21 cellular contexts compared by ENCODE assay signal in genomic region chr10:30183076-30183402, GRCh38.
A peak's percentile ranks its signal among the peaks of the same experiment; 100 is the strongest.
DNase-seq lines count a peak whose midpoint lies in the region; ATAC-seq, FAIRE-seq and TF ChIP-seq lines count a peak whose summit lies in the region.
"Had no signal": no experiment of that assay in that cellular context is flagged by ENCODE, and none has a peak within 500 bp of the region (broad histone marks: within the 10 kb centered on the region; RNA-seq: fewer than 3 reads in every experiment).

No MANE protein-coding gene starts in this region.

- H3K4me1 ChIP-seq in SK-N-SH (ENCODE audit: control insufficient read depth in 1 of 2, insufficient read depth in 2 of 2, low read depth in 1 of 2, low read length in 1 of 2) (peaks cover 13 to 54% of the 10 kb centered on the region in 2 experiments; a peak in 3 of 4 replicates), endothelial cell of umbilical vein (ENCODE audit: control insufficient read depth, extremely low read depth, insufficient read depth, low read length) (peaks cover 39% of the 10 kb centered on the region), trophoblast cell (ENCODE audit: control insufficient read depth in 1 of 2, insufficient read depth in 2 of 2, low read length in 2 of 2) (peaks cover 26 to 42% of the 10 kb centered on the region in 2 experiments), vagina (peaks cover 19% of the 10 kb centered on the region)
- H3K4me1 ChIP-seq: foreskin keratinocyte had no signal

- BruUV-seq in endothelial cell of umbilical vein (replicated peaks; lab: Mats Ljungman, UMichigan), result no TSS peak

- no peaks in the 10 kb centered on the region for H3K9me1 ChIP-seq in endothelial cell of umbilical vein (replicated peaks; ENCODE audit: control insufficient read depth, extremely low read depth, insufficient read depth, low read length)

- TF ChIP-seq POLR2A in endothelial cell of umbilical vein (IDR thresholded peaks at IDR 0.05; ENCODE audit: low read depth, low read length) (no peak), vagina (IDR thresholded peaks at IDR 0.05) (no peak)

- no peak for FAIRE-seq in endothelial cell of umbilical vein (lab: Jason Lieb, UNC)

- DNase-seq in SK-N-SH (no peak), endothelial cell of umbilical vein (ENCODE audit: low read depth, low spot score) (no peak), trophoblast cell (no peak), vagina (ENCODE audit: extremely low spot score in 2 of 2) (no peak), NCI-H1436 treated with DMSO at 0.1 percent for 48 hours (lab: John Stamatoyannopoulos, UW) (no peak)
- DNase-seq: activated CD4-positive, alpha-beta memory T cell treated with anti-CD3 and anti-CD28 coated beads, Interleukin-2, amount 10 ng/mL, durations not matched to agents 7 days and 5 days; activated CD4-positive, CD25-positive, alpha-beta regulatory T cell; activated T-cell treated with anti-CD3 and anti-CD28 coated beads, Interleukin-2, amount 50 U/mL, for 4 hours; NCI-H1417; nephron progenitor cell; T-helper 9 cell; testis had no signal

- H3K27ac ChIP-seq in SK-N-SH (ENCODE audit: low read depth in 2 of 2, low read length in 1 of 2), result peak overlapping the region; percentile 84 to 97
- peak overlapping the region; percentile 10 for H3K27ac ChIP-seq in endothelial cell of umbilical vein (ENCODE audit: insufficient read depth, low read depth, low read length)
- peak overlapping the region; percentile 96 for H3K27ac ChIP-seq in trophoblast cell (ENCODE audit: low read depth, low read length)
- H3K27ac ChIP-seq in vagina, result peak overlapping the region; percentile 66
- H3K27ac ChIP-seq: 22Rv1; BLaER1 treated with 17β-estradiol and CSF1 and Interleukin-3, amounts not matched to agents 10 nM and 100 nM; foreskin keratinocyte; prostate gland; testis had no signal

- H2BK12ac ChIP-seq in trophoblast cell (ENCODE audit: low read length), result peak overlapping the region; percentile 99

- H3K79me1 ChIP-seq in trophoblast cell (ENCODE audit: low read length), result peaks cover 36% of the 10 kb centered on the region

- TF ChIP-seq EP300 in SK-N-SH (IDR thresholded peaks at IDR 0.05; ENCODE audit: borderline replicate concordance in 1 of 2, low read depth in 1 of 2, low read length in 1 of 2), result no peak

- WGBS in SK-N-SH (ENCODE audit: low lambda C conversion rate), result 24% methylated on average over 8 of the region's 9 CpGs
- WGBS in trophoblast cell (ENCODE audit: extremely low coverage, insufficient coverage, insufficient read length), result no CpG with 5 or more reads among the region's 9 CpGs

- H3K18ac ChIP-seq in trophoblast cell (ENCODE audit: low read length), result peak overlapping the region; percentile 83

- intact Hi-C loops in endothelial cell of umbilical vein (cut with micrococcal nuclease), result no loop called here
- intact Hi-C loops in vagina (cut with DNase I), result no loop called here

- peak overlapping the region; percentile 84 for H2AK5ac ChIP-seq in trophoblast cell (ENCODE audit: low read length)

- H4K8ac ChIP-seq in trophoblast cell (ENCODE audit: low read depth, low read length), result peak overlapping the region; percentile 79

- peak overlapping the region; percentile 93 for H3K14ac ChIP-seq in trophoblast cell (ENCODE audit: low read length)

- ATAC-seq in SK-N-SH treated with all-trans-retinoic acid at 6 μM for 48 hours (no peak; the same call in 2 of the 3 replicates), GM21619 (IDR thresholded peaks at IDR 0.05; ENCODE audit: unreplicated experiment) (no peak), HG02642 (IDR thresholded peaks at IDR 0.05; ENCODE audit: poor library complexity, unreplicated experiment) (no peak)
- ATAC-seq: activated T-cell treated with anti-CD3 and anti-CD28 coated beads, Interleukin-2, amount 50 U/mL, for 4 hours; GM23338 had no signal

- H3K9ac ChIP-seq in SK-N-SH (peak overlapping the region; percentile 81; the same call in 1 of the 2 replicates), endothelial cell of umbilical vein (replicated peaks; ENCODE audit: extremely low read depth, insufficient read depth, low read length) (peak overlapping the region; percentile 8), trophoblast cell (ENCODE audit: low read length) (no peak overlapping the region)
- H3K9ac ChIP-seq: BLaER1 treated with 17β-estradiol and CSF1 and Interleukin-3, amounts not matched to agents 10 nM and 100 nM had no signal

- peak overlapping the region; percentile 93 for H4K91ac ChIP-seq in trophoblast cell (ENCODE audit: low read depth, low read length)

- H4K20me1 ChIP-seq in SK-N-SH (ENCODE audit: insufficient read depth) (no peaks in the 10 kb centered on the region), endothelial cell of umbilical vein (replicated peaks; ENCODE audit: control insufficient read depth, extremely low read depth, insufficient read depth, low read length) (no peaks in the 10 kb centered on the region)
- H4K20me1 ChIP-seq: BLaER1 treated with 17β-estradiol and CSF1 and Interleukin-3, amounts not matched to agents 10 nM and 100 nM had no signal

- H3K36me3 ChIP-seq in SK-N-SH (replicated peaks in 1 of 2; ENCODE audit: control insufficient read depth in 1 of 2, insufficient read depth in 2 of 2, low read length in 1 of 2) (no peaks in the 10 kb centered on the region), endothelial cell of umbilical vein (ENCODE audit: control insufficient read depth in 2 of 2, extremely low read depth in 1 of 2, insufficient read depth in 2 of 2, low read length in 2 of 2) (no peaks in the 10 kb centered on the region), trophoblast cell (ENCODE audit: control insufficient read depth in 1 of 2, insufficient read depth in 2 of 2, low read length in 2 of 2) (no peaks in the 10 kb centered on the region), vagina (no peaks in the 10 kb centered on the region)
- H3K36me3 ChIP-seq: BLaER1 treated with 17β-estradiol and CSF1 and Interleukin-3, amounts not matched to agents 10 nM and 100 nM; prostate gland had no signal

- no peaks in the 10 kb centered on the region for H3K79me2 ChIP-seq in SK-N-SH (ENCODE audit: insufficient read depth)
- no peaks in the 10 kb centered on the region for H3K79me2 ChIP-seq in endothelial cell of umbilical vein (ENCODE audit: control insufficient read depth, insufficient read depth, low read length)
- peaks cover 9% of the 10 kb centered on the region for H3K79me2 ChIP-seq in trophoblast cell (ENCODE audit: control insufficient read depth, insufficient read depth, low read length, poor library complexity)

- H3K4me2 ChIP-seq in SK-N-SH (peak overlapping the region; percentile 82), endothelial cell of umbilical vein (ENCODE audit: insufficient read depth, low read length) (no peak overlapping the region), trophoblast cell (ENCODE audit: low read length) (peak overlapping the region; percentile 50)
- H3K4me2 ChIP-seq: BLaER1 treated with 17β-estradiol and CSF1 and Interleukin-3, amounts not matched to agents 10 nM and 100 nM; GM23338 had no signal

- TF ChIP-seq CTCF in SK-N-SH (IDR thresholded peaks at IDR 0.05) (no peak), endothelial cell of umbilical vein (IDR thresholded peaks at IDR 0.05; ENCODE audit: extremely low read depth in 1 of 2, insufficient read depth in 1 of 2, low read depth in 1 of 2, low read length in 2 of 2) (no peak), vagina (IDR thresholded peaks at IDR 0.05) (no peak)

- POLR2A ChIA-PET in SK-N-SH (lab: Yijun Ruan, JAX) (no interaction called here), endothelial cell of umbilical vein (lab: Charles Lee) (no interaction called here)

- peak overlapping the region; percentile 38 for H3K4ac ChIP-seq in trophoblast cell (ENCODE audit: low read depth, low read length)

- H3K23ac ChIP-seq in trophoblast cell (ENCODE audit: low read length), result no peak overlapping the region

- dilution Hi-C loops in endothelial cell of umbilical vein (cut with MboI; ENCODE audit: extremely low pct_ligation_motif_present, low sequenced_read_pairs), result no loop called here

- TF ChIP-seq RAD21 in SK-N-SH (IDR thresholded peaks at IDR 0.05; ENCODE audit: low read length), result no peak

- H4K12ac ChIP-seq in trophoblast cell (ENCODE audit: low read depth, low read length), result peak overlapping the region; percentile 40

- no peaks in the 10 kb centered on the region for H3K27me3 ChIP-seq in SK-N-SH (ENCODE audit: insufficient read depth)
- H3K27me3 ChIP-seq in endothelial cell of umbilical vein (ENCODE audit: control insufficient read depth in 2 of 2, insufficient read depth in 2 of 2, low read length in 2 of 2), result no peaks in the 10 kb centered on the region
- no peaks in the 10 kb centered on the region for H3K27me3 ChIP-seq in trophoblast cell (ENCODE audit: insufficient read depth, low read length)
- no peaks in the 10 kb centered on the region for H3K27me3 ChIP-seq in vagina
- H3K27me3 ChIP-seq: BLaER1 treated with 17β-estradiol and CSF1 and Interleukin-3, amounts not matched to agents 10 nM and 100 nM; foreskin keratinocyte; testis had no signal

- peak overlapping the region; percentile 97 for H2BK120ac ChIP-seq in trophoblast cell (ENCODE audit: insufficient read depth, low read length, poor library complexity)

- no peaks in the 10 kb centered on the region for H3K9me2 ChIP-seq in SK-N-SH

- H3K4me3 ChIP-seq in SK-N-SH (ENCODE audit: low read depth in 2 of 2, low read length in 1 of 2), result peak overlapping the region in 1 of 2 experiments; percentile 48; a peak in 1 of 4 replicates
- no peak overlapping the region for H3K4me3 ChIP-seq in endothelial cell of umbilical vein (replicated peaks in 1 of 3; ENCODE audit: insufficient read depth in 1 of 3, low read depth in 1 of 3, low read length in 3 of 3)
- no peak overlapping the region for H3K4me3 ChIP-seq in trophoblast cell (ENCODE audit: low read depth, low read length)
- H3K4me3 ChIP-seq in vagina, result no peak overlapping the region
- H3K4me3 ChIP-seq: BLaER1 treated with 17β-estradiol and CSF1 and Interleukin-3, amounts not matched to agents 10 nM and 100 nM; coronary artery; GM23338; prostate gland; testis had no signal

- peaks cover 55% of the 10 kb centered on the region for H3F3A ChIP-seq in SK-N-SH (replicated peaks; ENCODE audit: insufficient read depth)

- H3K9me3 ChIP-seq in SK-N-SH (no peaks in the 10 kb centered on the region), endothelial cell of umbilical vein (replicated peaks; ENCODE audit: control insufficient read depth, insufficient read depth, low read length) (no peaks in the 10 kb centered on the region), trophoblast cell (ENCODE audit: insufficient read depth, low read depth, low read length) (no peaks in the 10 kb centered on the region), vagina (no peaks in the 10 kb centered on the region)
- H3K9me3 ChIP-seq: BLaER1 treated with 17β-estradiol and CSF1 and Interleukin-3, amounts not matched to agents 10 nM and 100 nM; prostate gland; testis had no signal

- H2BK5ac ChIP-seq in trophoblast cell (ENCODE audit: low read depth, low read length, poor library complexity), result peak overlapping the region; percentile 65

- CTCF ChIA-PET in SK-N-SH (lab: Yijun Ruan, JAX) (no interaction called here), endothelial cell of umbilical vein (lab: Charles Lee) (interaction anchor here (1.1 to 1.4 kb wide), 2 partner anchors 27 to 58 kb away, joined by 3 to 6 read pairs; no protein-coding TSS in a partner anchor)

- no peak overlapping the region for H2AFZ ChIP-seq in SK-N-SH (ENCODE audit: low read depth)
- peak overlapping the region; percentile 14 for H2AFZ ChIP-seq in endothelial cell of umbilical vein (ENCODE audit: low read depth, low read length)
- H2AFZ ChIP-seq in trophoblast cell (ENCODE audit: insufficient read depth, low read length, poor library complexity), result peak overlapping the region; percentile 66

Comparison
In these comparisons a context has a peak if more than half of its experiments do, and no peak if none do; other contexts are left out.
1. H3K27ac ChIP-seq: peak in every context shown above with its lines; median percentile 96 in trophoblast cell; 90 in SK-N-SH; 66 in vagina; 10 in endothelial cell of umbilical vein.